Comparison of ENCODE assay signal across 12 cellular contexts in the genomic region with DNA sequence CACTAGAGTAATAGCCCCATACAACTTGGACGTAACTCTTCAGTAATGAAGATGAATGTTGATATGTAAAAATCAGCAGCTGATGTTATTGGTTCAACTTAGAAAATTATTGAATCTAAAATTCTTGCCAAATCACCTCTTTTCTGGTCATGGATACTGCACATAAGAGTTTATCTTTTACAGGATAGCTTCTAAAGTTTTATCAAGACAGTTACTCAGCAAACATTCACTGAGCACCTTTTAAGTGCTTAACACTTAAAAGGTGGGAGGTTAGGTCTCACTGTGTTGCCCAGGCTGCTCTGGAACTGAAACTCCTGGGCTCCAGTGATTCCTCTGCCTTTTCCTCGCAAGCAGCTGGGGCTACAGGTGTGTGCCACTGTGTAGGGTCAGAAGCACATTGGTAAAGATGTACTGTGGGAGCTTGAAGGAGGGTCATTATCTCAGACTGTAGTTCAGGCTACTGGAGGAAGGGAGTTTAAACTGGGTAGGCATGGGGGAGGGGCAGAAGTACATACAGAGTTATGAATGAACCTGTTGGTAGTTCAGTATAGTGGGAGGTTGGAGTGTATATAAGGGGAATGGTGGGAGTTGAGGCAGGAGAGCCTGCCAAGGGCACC. TPM values are rescaled to one million over a fixed set of nuclear protein-coding genes. Genes with fewer than 3 reads are reported as not detected.
DNase-seq lines count a peak whose midpoint lies in the region; ATAC-seq and TF ChIP-seq lines count a peak whose summit lies in the region.
"Had no signal": no experiment of that assay in that cellular context is flagged by ENCODE, and none has a peak within 500 bp of the region (broad histone marks: within the 10 kb centered on the region; RNA-seq: fewer than 3 reads in every experiment).

No MANE protein-coding gene starts in this region.

- no peak for TF ChIP-seq EP300 in ovary (IDR thresholded peaks at IDR 0.05)

- 60 to 86% methylated on average over 1 to 2 of the region's 2 CpGs for WGBS in endodermal cell (ENCODE audit: insufficient coverage in 1 of 2, insufficient read length in 1 of 2), 2 experiments
- WGBS in ovary, 3 donors = 70 to 74% (median 71%) methylated on average over 2 of the region's 2 CpGs

- H3K9ac ChIP-seq in endodermal cell (ENCODE audit: extremely low read depth, low read length, poor library complexity, severe bottlenecking) = no peak overlapping the region

- H3K4me3 ChIP-seq in endodermal cell (ENCODE audit: low read length) (peak overlapping the region; percentile 86), ovary (peak overlapping the region; percentile 79)

- TF ChIP-seq POLR2A in ovary (IDR thresholded peaks at IDR 0.05) = no peak

- H3K9me3 ChIP-seq in endodermal cell (ENCODE audit: control insufficient read depth, low read length) (no peaks in the 10 kb centered on the region), ovary (no peaks in the 10 kb centered on the region)

- peaks cover 2% of the 10 kb centered on the region for H3K4me1 ChIP-seq in endodermal cell (ENCODE audit: control insufficient read depth, insufficient read depth, low read length)
- peaks cover 11% of the 10 kb centered on the region for H3K4me1 ChIP-seq in ovary (ENCODE audit: insufficient read depth)

- H3K4me3 Mint-ChIP-seq in endodermal cell = peak overlapping the region; percentile 77

- no peaks in the 10 kb centered on the region for H3K36me3 ChIP-seq in endodermal cell (ENCODE audit: control insufficient read depth, insufficient read depth, low read length)
- no peaks in the 10 kb centered on the region for H3K36me3 ChIP-seq in ovary

- H3K27me3 ChIP-seq in endodermal cell (ENCODE audit: control insufficient read depth, insufficient read depth, low read length, poor library complexity, severe bottlenecking) (no peaks in the 10 kb centered on the region), ovary (no peaks in the 10 kb centered on the region)

- H3K36me3 Mint-ChIP-seq in endodermal cell (ENCODE audit: low read depth) = peaks cover 6% of the 10 kb centered on the region
- H3K36me3 Mint-ChIP-seq: activated CD4-positive, alpha-beta memory T cell treated with anti-CD3 and anti-CD28 coated beads for 36 hours had no signal

- no peak for TF ChIP-seq CTCF in endodermal cell (conservative IDR thresholded peaks at IDR 0.05)
- TF ChIP-seq CTCF in ovary (IDR thresholded peaks at IDR 0.05) = no peak

- H3K4me1 Mint-ChIP-seq in endodermal cell = peaks cover 57% of the 10 kb centered on the region

- no peak overlapping the region for H3K27ac ChIP-seq in endodermal cell (ENCODE audit: low read depth, low read length)
- H3K27ac ChIP-seq in ovary = no peak overlapping the region

- H3K27me3 Mint-ChIP-seq in endodermal cell (ENCODE audit: insufficient read depth) = no peaks in the 10 kb centered on the region
- H3K27me3 Mint-ChIP-seq: activated CD4-positive, alpha-beta memory T cell treated with anti-CD3 and anti-CD28 coated beads for 36 hours had no signal

- ATAC-seq in GM18868 (IDR thresholded peaks at IDR 0.05; ENCODE audit: unreplicated experiment) (no peak), GM18858 (IDR thresholded peaks at IDR 0.05; ENCODE audit: unreplicated experiment) (no peak)
- ATAC-seq: left colon had no signal

- no peaks in the 10 kb centered on the region for H3K9me3 Mint-ChIP-seq in endodermal cell
- H3K9me3 Mint-ChIP-seq: activated CD4-positive, alpha-beta memory T cell treated with anti-CD3 and anti-CD28 coated beads for 36 hours had no signal

- intact Hi-C loops in ovary (cut with DNase I) = loop anchor here in 1 of 4 donors (5.0 kb wide), 1 partner anchor 78 kb away; no protein-coding TSS in a partner anchor

- peak; percentile 17 for DNase-seq in ELF-1 (ENCODE audit: low read depth, low spot score)
- peak; percentile 50 for DNase-seq in NAMALWA (ENCODE audit: low spot score)
- no peak for DNase-seq in endodermal cell
- DNase-seq in ovary = no peak
- no peak for DNase-seq in NCI-H510A treated with DMSO at 0.1 percent for 48 hours (lab: John Stamatoyannopoulos, UW)
- no peak for DNase-seq in medulla oblongata (ENCODE audit: extremely low spot score)
- DNase-seq: activated CD4-positive, alpha-beta memory T cell treated with anti-CD3 and anti-CD28 coated beads for 36 hours; cortex of kidney; stimulated activated CD4-positive, alpha-beta T cell treated with anti-CD3 and anti-CD28 coated beads, Interleukin-2, amount 100 ng/mL, for 24 hours had no signal

- no peak overlapping the region for H3K27ac Mint-ChIP-seq in endodermal cell
- H3K27ac Mint-ChIP-seq: activated CD4-positive, alpha-beta memory T cell treated with anti-CD3 and anti-CD28 coated beads for 36 hours had no signal

RNA-seq across cellular contexts. Expression of a gene that starts 2.0 kb away (rescaled TPM):
- total RNA-seq in endodermal cell (100 to 1,000 TPM; 111 to 114 TPM), ovary (100 to 1,000 TPM in 3 of 7 donors, 10 to 100 TPM in 4; 43.0 to 114 (median 80.1) TPM)
- polyA plus RNA-seq in endodermal cell (2013, experiment 1 of 2) = 72.9 TPM
- polyA plus RNA-seq in endodermal cell (2013, experiment 2 of 2) = 82.6 TPM
- polyA plus RNA-seq in ovary = 100 to 1,000 TPM in 1 of 2 donors, 10 to 100 TPM in 1; 30.3 to 180 TPM

Comparison
In these comparisons a context has a peak if more than half of its experiments do, and no peak if none do; other contexts are left out.
1. DNase-seq: peak in ELF-1 (single experiment) and NAMALWA (single experiment); none in endodermal cell (single experiment), ovary (0 of 5), NCI-H510A treated with DMSO at 0.1 percent for 48 hours (single experiment) and medulla oblongata (single experiment).